8 cellular contexts compared by ENCODE assay signal in the genomic region with DNA sequence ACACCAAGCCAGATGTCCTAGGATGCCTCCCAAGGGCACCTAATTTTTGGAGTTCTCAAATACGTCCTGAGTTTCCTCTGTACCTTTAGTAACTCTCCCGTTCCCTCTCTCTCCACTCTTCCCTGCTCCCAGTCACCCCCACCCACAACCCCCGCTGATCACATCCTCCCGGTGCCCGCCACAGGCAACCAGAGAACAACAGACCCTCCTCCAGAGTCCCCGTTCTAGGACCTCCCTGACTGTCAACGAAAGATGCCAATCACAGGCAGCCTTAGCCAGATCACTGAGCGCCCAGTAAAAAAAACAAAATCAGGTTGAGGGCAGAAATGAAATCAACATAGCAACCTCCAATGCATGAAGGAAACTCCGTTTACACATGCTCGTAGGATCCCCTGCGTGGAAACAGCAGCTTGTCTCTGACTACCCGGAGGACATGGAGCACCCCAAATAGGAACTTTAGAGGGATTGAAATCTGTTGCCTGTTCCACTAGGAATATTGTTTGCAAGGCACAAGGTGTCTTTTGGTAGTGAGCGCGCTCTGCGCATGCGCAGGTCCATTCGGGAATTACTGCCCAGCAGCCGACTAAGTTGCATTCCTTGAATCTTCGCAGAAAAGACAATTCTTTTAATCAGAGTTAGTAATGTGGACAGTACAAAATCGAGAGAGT. TPM values are rescaled to one million over a fixed set of nuclear protein-coding genes. Genes with fewer than 3 reads are reported as not detected.
DNase-seq lines count a peak whose midpoint lies in the region; ATAC-seq and TF ChIP-seq lines count a peak whose summit lies in the region.

A gene (plus strand): TSS at position 557 of the 668 bp plus-strand sequence.

- TF ChIP-seq CTCF in GM12865 (IDR thresholded peaks at IDR 0.05; ENCODE audit: insufficient read depth, low read depth, low read length, missing control alignments) = no peak
- no peak for TF ChIP-seq CTCF in mammary epithelial cell (conservative IDR thresholded peaks at IDR 0.05 in 1 of 2, IDR thresholded peaks at IDR 0.05 in 1 of 2; ENCODE audit: extremely low read depth in 1 of 2, insufficient read depth in 1 of 2, low read depth in 1 of 2, low read length in 2 of 2)
- no peak for TF ChIP-seq CTCF in retinal pigment epithelial cell (conservative IDR thresholded peaks at IDR 0.05; ENCODE audit: low read depth, low read length)

- H3K27ac ChIP-seq in mammary epithelial cell (ENCODE audit: insufficient read depth, low read depth, low read length) (no peak within 1 kb of the TSS), iPS-18a (ENCODE audit: low read length) (no peak within 1 kb of the TSS)

- H2AFZ ChIP-seq in mammary epithelial cell (ENCODE audit: low read depth, low read length) = peak within 1 kb of the TSS; percentile 89

- H3K36me3 ChIP-seq in mammary epithelial cell (ENCODE audit: insufficient read depth, low read length) (no peaks in the 10 kb centered on the region), iPS-18a (ENCODE audit: control insufficient read depth, low read depth, low read length) (no peaks in the 10 kb centered on the region)

- no TSS peak for BruUV-seq in mammary epithelial cell (replicated peaks; lab: Mats Ljungman, UMichigan)

- intact Hi-C loops in mammary epithelial cell (cut with micrococcal nuclease) = no loop called here

- dilution Hi-C loops in mammary epithelial cell (cut with HindIII; ENCODE audit: low sequenced_read_pairs) = no loop called here

- no peaks in the 10 kb centered on the region for H3K9me3 ChIP-seq in mammary epithelial cell (replicated peaks; ENCODE audit: insufficient read depth, low read length)
- no peaks in the 10 kb centered on the region for H3K9me3 ChIP-seq in iPS-18a (ENCODE audit: control insufficient read depth, low read depth, low read length)

- CTCF ChIA-PET in mammary epithelial cell (lab: Charles Lee; ENCODE audit: low non-redundant PET) = no interaction called here

- peaks cover 4% of the 10 kb centered on the region for H3K27me3 ChIP-seq in mammary epithelial cell (ENCODE audit: insufficient read depth, low read length)
- H3K27me3 ChIP-seq in iPS-18a (ENCODE audit: control insufficient read depth, insufficient read depth, low read length) = peaks cover 19% of the 10 kb centered on the region

- no peaks in the 10 kb centered on the region for H3K79me2 ChIP-seq in mammary epithelial cell (ENCODE audit: insufficient read depth, low read length)

- no peaks in the 10 kb centered on the region for H4K20me1 ChIP-seq in mammary epithelial cell (ENCODE audit: insufficient read depth, low read length)

- peaks cover 16% of the 10 kb centered on the region for H3K4me1 ChIP-seq in mammary epithelial cell (ENCODE audit: insufficient read depth, low read length)
- peaks cover 5% of the 10 kb centered on the region for H3K4me1 ChIP-seq in iPS-18a (ENCODE audit: control insufficient read depth, low read depth, low read length)

- in situ Hi-C loops in mammary epithelial cell (cut with MboI; ENCODE audit: low sequenced_read_pairs in 2 of 2) = no loop called here

- ATAC-seq in HG02840 (IDR thresholded peaks at IDR 0.05; ENCODE audit: low FRiP score, unreplicated experiment) = no peak

- peak within 1 kb of the TSS; percentile 97 for H3K4me2 ChIP-seq in mammary epithelial cell (ENCODE audit: insufficient read depth, low read depth, low read length)

- peak; percentile 2 for DNase-seq in GM12865 (ENCODE audit: low read depth)
- DNase-seq in NCI-H774 (lab: John Stamatoyannopoulos, UW) = peak; percentile 21
- peak; percentile 31 for DNase-seq in mammary epithelial cell
- DNase-seq in retinal pigment epithelial cell (ENCODE audit: low read depth) = peak; percentile 16
- DNase-seq in NCI-H1105 (lab: John Stamatoyannopoulos, UW) = no peak
- no peak for DNase-seq in UCSD-AML1 (lab: John Stamatoyannopoulos, UW; ENCODE audit: unreplicated experiment)

- H3K9ac ChIP-seq in mammary epithelial cell (ENCODE audit: insufficient read depth, low read length) (no peak within 1 kb of the TSS), iPS-18a (ENCODE audit: low read length) (peak within 1 kb of the TSS; percentile 36)

- 1% methylated on average over 13 of the region's 20 CpGs for WGBS in mammary epithelial cell (ENCODE audit: low coverage, missing lambda C conversion rate)

- H3K4me3 ChIP-seq in GM12865 (ENCODE audit: low read depth, low read length) (peak within 1 kb of the TSS; percentile 32), mammary epithelial cell (replicated peaks in 1 of 3; ENCODE audit: insufficient read depth in 1 of 3, low read depth in 2 of 3, low read length in 3 of 3) (peak within 1 kb of the TSS; percentile 48 to 53 (median 52)), iPS-18a (ENCODE audit: low read length) (peak within 1 kb of the TSS; percentile 96), retinal pigment epithelial cell (ENCODE audit: low read length) (peak within 1 kb of the TSS; percentile 70)

RNA-seq across cellular contexts. Expression of the gene that starts here (rescaled TPM):
- total RNA-seq in mammary epithelial cell = not detected
- not detected for polyA plus RNA-seq in mammary epithelial cell
- polyA minus RNA-seq in mammary epithelial cell = not detected

Comparison
In these comparisons a context has a peak if more than half of its experiments do, and no peak if none do; other contexts are left out.
1. Peak in DNase-seq, H3K4me3 ChIP-seq and H3K4me2 ChIP-seq in mammary epithelial cell; RNA of the gene not detected or under 1 TPM.
2. DNase-seq: peak in GM12865 (single experiment), NCI-H774 (single experiment) and retinal pigment epithelial cell (single experiment); none in NCI-H1105 (single experiment) and UCSD-AML1 (single experiment).
3. H3K4me3 ChIP-seq: peak in every context shown above with its lines; median percentile 96 in iPS-18a; 70 in retinal pigment epithelial cell; 52 in mammary epithelial cell; 32 in GM12865.